Comparison of ENCODE assay signal across 13 cellular contexts in the genomic region with DNA sequence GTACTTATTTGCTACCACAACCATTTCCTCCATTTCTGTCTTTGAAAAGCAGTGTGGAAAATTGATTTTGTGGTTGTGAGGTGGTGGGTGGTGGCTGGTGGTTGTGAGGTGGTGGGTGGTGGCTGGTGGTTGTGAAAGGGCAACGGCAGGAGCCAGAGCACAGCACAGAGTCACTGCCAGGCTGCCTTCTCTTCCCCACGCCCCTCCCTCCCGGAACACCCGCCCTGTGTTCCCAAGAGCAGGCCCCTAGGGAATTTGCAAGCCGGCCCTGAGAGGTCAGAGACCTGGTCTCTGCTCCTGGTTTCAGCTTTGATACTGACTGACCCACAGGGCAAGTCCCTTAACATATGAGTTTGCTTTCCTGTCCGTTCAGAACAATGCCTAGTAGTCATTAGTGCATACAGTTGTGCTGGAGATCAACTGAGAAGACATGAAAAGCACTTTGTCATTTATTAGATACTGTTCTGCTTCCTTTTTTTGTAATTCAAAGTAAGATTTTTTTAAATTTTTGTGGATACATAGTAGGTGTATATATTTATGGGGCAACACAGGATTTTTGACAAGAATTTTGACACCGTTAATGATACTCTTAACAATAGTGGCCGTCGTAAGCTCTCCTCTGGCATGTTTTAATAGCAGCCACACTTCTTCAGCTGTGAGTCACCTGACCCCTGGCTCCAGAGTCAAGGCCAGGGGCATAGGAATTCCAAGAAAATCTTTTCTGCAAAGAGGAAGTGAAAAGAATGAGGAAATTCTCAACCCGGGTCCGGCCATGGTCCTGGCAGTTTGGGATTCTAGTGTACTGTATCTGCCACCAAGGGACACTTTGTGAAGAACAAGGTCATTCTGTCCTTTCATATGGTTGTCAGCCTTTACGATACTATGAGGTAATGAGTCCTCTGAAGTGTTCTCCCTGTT. TPM values are rescaled to one million over a fixed set of nuclear protein-coding genes. Genes with fewer than 3 reads are reported as not detected.
DNase-seq lines count a peak whose midpoint lies in the region; ATAC-seq and TF ChIP-seq lines count a peak whose summit lies in the region.
"Had no signal": no experiment of that assay in that cellular context is flagged by ENCODE, and none has a peak within 500 bp of the region (broad histone marks: within the 10 kb centered on the region; RNA-seq: fewer than 3 reads in every experiment).

No MANE protein-coding gene starts in this region.

- no peak for TF ChIP-seq CTCF in neural crest cell (conservative IDR thresholded peaks at IDR 0.05)

- no peaks in the 10 kb centered on the region for H3K9me3 Mint-ChIP-seq in CD4-positive, alpha-beta memory T cell
- H3K9me3 Mint-ChIP-seq in neural crest cell = no peaks in the 10 kb centered on the region

- H3K4me3 Mint-ChIP-seq in CD4-positive, alpha-beta memory T cell = no peak overlapping the region
- peak overlapping the region; percentile 62 for H3K4me3 Mint-ChIP-seq in neural crest cell

- peak overlapping the region in 6 of 7 donors; percentile 25 to 79 (median 62) for H3K27ac Mint-ChIP-seq in CD4-positive, alpha-beta memory T cell
- H3K27ac Mint-ChIP-seq in neural crest cell (ENCODE audit: unreplicated experiment) = peak overlapping the region; percentile 96

- peaks cover 6% of the 10 kb centered on the region for H3K4me1 ChIP-seq in CD4-positive, alpha-beta memory T cell (ENCODE audit: insufficient read depth, low read length)
- H3K4me1 ChIP-seq: transverse colon had no signal

- CTCF ChIA-PET in CD4-positive, alpha-beta memory T cell (lab: Charles Lee; ENCODE audit: partially characterized antibody) = interaction anchor here (0.7 to 4.4 kb wide), 4 partner anchors 14 to 59 kb away, joined by 3 to 38 read pairs (median 13); no protein-coding TSS in a partner anchor

- peak; percentile 50 for ATAC-seq in esophagus mucosa

- POLR2A ChIA-PET in CD4-positive, alpha-beta memory T cell (lab: Charles Lee; ENCODE audit: partially characterized antibody) = interaction anchor here (1.1 kb wide), 1 partner anchor 7 kb away, joined by 4 read pairs; no protein-coding TSS in a partner anchor

- intact Hi-C loops in CD4-positive, alpha-beta memory T cell (cut with micrococcal nuclease) = loop anchor here (5.0 kb wide), 2 partner anchors 668 to 778 kb away; no protein-coding TSS in a partner anchor

- peaks cover 38% of the 10 kb centered on the region for H3K36me3 ChIP-seq in CD4-positive, alpha-beta memory T cell (ENCODE audit: insufficient read depth, low read length)

- peaks cover 60 to 82% of the 10 kb centered on the region in 2 donors for H3K36me3 Mint-ChIP-seq in CD4-positive, alpha-beta memory T cell
- peaks cover 12% of the 10 kb centered on the region for H3K36me3 Mint-ChIP-seq in neural crest cell (ENCODE audit: low read depth)

- no peaks in the 10 kb centered on the region for H3K27me3 Mint-ChIP-seq in CD4-positive, alpha-beta memory T cell
- peaks cover 3% of the 10 kb centered on the region for H3K27me3 Mint-ChIP-seq in neural crest cell (ENCODE audit: low read depth)

- H3K9me3 ChIP-seq in CD4-positive, alpha-beta memory T cell (ENCODE audit: control insufficient read depth in 1 of 2, low read length in 2 of 2) = no peaks in the 10 kb centered on the region
- H3K9me3 ChIP-seq: transverse colon had no signal

- peaks cover 33 to 51% (median 36%) of the 10 kb centered on the region in 4 donors for H3K4me1 Mint-ChIP-seq in CD4-positive, alpha-beta memory T cell
- H3K4me1 Mint-ChIP-seq in neural crest cell = peaks cover 56% of the 10 kb centered on the region

- no peak overlapping the region for H3K27ac ChIP-seq in CD4-positive, alpha-beta memory T cell (ENCODE audit: low read depth, low read length)

- no peak for DNase-seq in CD4-positive, alpha-beta memory T cell
- DNase-seq in MV-4-11 (lab: John Stamatoyannopoulos, UW) (peak; percentile 36), neural crest cell (ENCODE audit: low read depth, low spot score) (peak; percentile 55), COR-L47 (lab: John Stamatoyannopoulos, UW) (no peak), SIG-M5 (lab: John Stamatoyannopoulos, UW) (no peak), NCI-H128 (lab: John Stamatoyannopoulos, UW; ENCODE audit: unreplicated experiment) (no peak)
- DNase-seq in stimulated activated naive CD4-positive, alpha-beta T cell treated with Interleukin-2 at 50 U/mL for 16 hours (lab: John Stamatoyannopoulos, UW) = no peak
- DNase-seq: activated naive CD4-positive, alpha-beta T cell treated with anti-CD3 and anti-CD28 coated beads, Interleukin-2, amount 50 U/mL, for 16 hours; DMS153; NCI-H1694; transverse colon had no signal

- no peaks in the 10 kb centered on the region for H3K27me3 ChIP-seq in CD4-positive, alpha-beta memory T cell (ENCODE audit: insufficient read depth, low read length)
- H3K27me3 ChIP-seq: transverse colon had no signal

- no peak overlapping the region for H3K4me3 ChIP-seq in CD4-positive, alpha-beta memory T cell (ENCODE audit: low read length in 2 of 2)
- H3K4me3 ChIP-seq: skin epidermis, transverse colon had no signal

RNA-seq across cellular contexts. Expression of a gene that starts 53.2 kb away (rescaled TPM):
- total RNA-seq in CD4-positive, alpha-beta memory T cell = 10 to 100 TPM; 69.1 to 73.6 TPM
- 10 to 100 TPM; 58.3 to 64.0 TPM for polyA plus RNA-seq in CD4-positive, alpha-beta memory T cell
- total RNA-seq in esophagus mucosa (65.2 TPM), neural crest cell (36.8 and 37.7 TPM in 2 replicates)

Comparison
In these comparisons a context has a peak if more than half of its experiments do, and no peak if none do; other contexts are left out.
1. DNase-seq: peak in MV-4-11 (single experiment) and neural crest cell (single experiment); none in CD4-positive, alpha-beta memory T cell (0 of 5), COR-L47 (single experiment), stimulated activated naive CD4-positive, alpha-beta T cell treated with Interleukin-2 at 50 U/mL for 16 hours (single experiment), SIG-M5 (single experiment) and NCI-H128 (single experiment).